Comparison of ENCODE assay signal across 8 cellular contexts in the genomic region with DNA sequence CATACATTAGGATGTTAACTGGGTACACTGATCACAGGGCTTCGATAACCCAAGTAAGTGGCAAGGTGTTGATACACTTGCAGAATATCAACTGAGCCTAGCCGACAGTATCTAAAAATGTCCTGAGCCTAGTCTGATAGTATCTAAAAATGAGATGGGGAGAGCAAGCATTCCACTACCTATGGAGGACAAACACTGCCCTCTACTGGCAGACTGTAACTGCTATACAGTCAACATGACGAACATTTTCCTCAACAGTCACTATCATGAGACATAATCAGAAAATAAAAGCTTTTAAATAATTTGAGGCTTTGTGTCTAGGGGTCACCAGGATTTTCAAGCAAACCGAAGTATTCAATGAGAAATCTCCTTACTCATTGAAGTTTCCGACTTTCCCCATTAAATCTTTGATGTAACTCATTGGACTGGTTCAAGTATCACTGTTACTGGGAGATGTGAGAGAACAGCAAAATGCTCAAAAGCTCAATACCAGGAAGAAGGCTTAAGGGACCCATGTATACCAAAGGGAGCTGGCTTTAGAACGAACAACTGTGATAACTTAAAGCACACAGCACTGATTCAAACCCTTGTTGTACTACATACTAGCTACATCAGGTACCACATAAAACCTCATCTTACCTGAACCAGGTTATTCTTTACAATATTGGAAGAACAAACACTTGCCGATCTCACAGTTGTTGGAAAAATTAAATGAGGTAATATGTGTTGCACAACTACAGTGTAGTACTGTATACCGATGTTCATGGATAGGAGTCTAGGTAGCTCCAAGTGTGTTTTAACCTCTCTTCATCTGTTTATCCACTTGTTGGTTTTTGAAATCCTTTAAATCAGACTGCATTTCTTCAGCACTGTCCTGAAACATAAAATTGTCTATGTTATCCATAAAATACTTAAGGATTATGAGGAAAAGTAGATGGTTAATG. TPM values are rescaled to one million over a fixed set of nuclear protein-coding genes. Genes with fewer than 3 reads are reported as not detected.
DNase-seq lines count a peak whose midpoint lies in the region; ATAC-seq and FAIRE-seq lines count a peak whose summit lies in the region.

No MANE protein-coding gene starts in this region.

- H3K27ac ChIP-seq in epithelial cell of prostate = no peak overlapping the region

- H3K4me3 Mint-ChIP-seq in activated CD4-positive, alpha-beta memory T cell treated with anti-CD3 and anti-CD28 coated beads, Interleukin-2, amount 10 ng/mL, durations not matched to agents 7 days and 5 days = no peak overlapping the region

- peak overlapping the region; percentile 1 for H3K27ac Mint-ChIP-seq in activated CD4-positive, alpha-beta memory T cell treated with anti-CD3 and anti-CD28 coated beads, Interleukin-2, amount 10 ng/mL, durations not matched to agents 7 days and 5 days

- peak; percentile 56 for DNase-seq in HK-2 (ENCODE audit: unreplicated experiment)
- DNase-seq in NCI-H748 treated with DMSO at 0.1 percent for 48 hours (lab: John Stamatoyannopoulos, UW) = peak; percentile 31
- peak; percentile 64 for DNase-seq in activated CD4-positive, alpha-beta memory T cell treated with anti-CD3 and anti-CD28 coated beads, Interleukin-2, amount 10 ng/mL, durations not matched to agents 7 days and 5 days
- DNase-seq in epithelial cell of prostate (ENCODE audit: low read depth, low spot score) = peak; percentile 16
- peak; percentile 85 for DNase-seq in myocyte (ENCODE audit: low read depth)
- DNase-seq in stimulated activated naive CD4-positive, alpha-beta T cell treated with Interleukin-2 at 50 U/mL for 16 hours (lab: John Stamatoyannopoulos, UW) = peak; percentile 35

- no peaks in the 10 kb centered on the region for H3K27me3 Mint-ChIP-seq in activated CD4-positive, alpha-beta memory T cell treated with anti-CD3 and anti-CD28 coated beads, Interleukin-2, amount 10 ng/mL, durations not matched to agents 7 days and 5 days

- no peak for ATAC-seq in GM19463 (IDR thresholded peaks at IDR 0.05; ENCODE audit: unreplicated experiment)

- peak; percentile 79 for FAIRE-seq in G401.6 (lab: Jason Lieb, UNC)

- peaks cover 15% of the 10 kb centered on the region for H3K4me1 Mint-ChIP-seq in activated CD4-positive, alpha-beta memory T cell treated with anti-CD3 and anti-CD28 coated beads, Interleukin-2, amount 10 ng/mL, durations not matched to agents 7 days and 5 days

- peaks cover 51% of the 10 kb centered on the region for H3K36me3 Mint-ChIP-seq in activated CD4-positive, alpha-beta memory T cell treated with anti-CD3 and anti-CD28 coated beads, Interleukin-2, amount 10 ng/mL, durations not matched to agents 7 days and 5 days (ENCODE audit: low read depth)

- POLR2A ChIA-PET in activated CD4-positive, alpha-beta memory T cell treated with anti-CD3 and anti-CD28 coated beads, Interleukin-2, amount 10 ng/mL, durations not matched to agents 7 days and 5 days (lab: Charles Lee) = interaction anchor here (1.2 to 3.1 kb wide), 10 partner anchors 9 to 71 kb away, joined by 3 to 13 read pairs (median 6); partner anchors contain the start of genes NUCKS1 and RAB29

- no peaks in the 10 kb centered on the region for H3K9me3 Mint-ChIP-seq in activated CD4-positive, alpha-beta memory T cell treated with anti-CD3 and anti-CD28 coated beads, Interleukin-2, amount 10 ng/mL, durations not matched to agents 7 days and 5 days

- CTCF ChIA-PET in activated CD4-positive, alpha-beta memory T cell treated with anti-CD3 and anti-CD28 coated beads, Interleukin-2, amount 10 ng/mL, durations not matched to agents 7 days and 5 days (lab: Charles Lee) = interaction anchor here (0.6 to 7.7 kb wide), 32 partner anchors 8 to 434 kb away, joined by 3 to 158 read pairs (median 4); partner anchors contain the start of gene SLC45A3

RNA-seq across cellular contexts. Expression of gene SLC45A3, which starts 31.1 kb away (rescaled TPM):
- total RNA-seq in activated CD4-positive, alpha-beta memory T cell treated with anti-CD3 and anti-CD28 coated beads, Interleukin-2, amount 10 ng/mL, durations not matched to agents 7 days and 5 days = under 1 TPM in 1 of 2 experiments, not detected in 1; 0.18 TPM
- 12.1 and 12.7 TPM in 2 replicates for total RNA-seq in myocyte
- polyA plus RNA-seq in myocyte (2012) = 2.4 TPM

RNA-seq across cellular contexts. Expression of gene NUCKS1, which starts 38.6 kb away (rescaled TPM):
- 100 to 1,000 TPM; 163 to 185 TPM for total RNA-seq in activated CD4-positive, alpha-beta memory T cell treated with anti-CD3 and anti-CD28 coated beads, Interleukin-2, amount 10 ng/mL, durations not matched to agents 7 days and 5 days
- total RNA-seq in myocyte = 151 and 153 TPM in 2 replicates
- polyA plus RNA-seq in myocyte (2012) = 66.1 TPM

Comparison
In these comparisons a context has a peak if more than half of its experiments do, and no peak if none do; other contexts are left out.
1. DNase-seq: peak in every context shown above with its lines; median percentile 85 in myocyte; 64 in activated CD4-positive, alpha-beta memory T cell treated with anti-CD3 and anti-CD28 coated beads, Interleukin-2, amount 10 ng/mL, durations not matched to agents 7 days and 5 days; 56 in HK-2; 35 in stimulated activated naive CD4-positive, alpha-beta T cell treated with Interleukin-2 at 50 U/mL for 16 hours; 31 in NCI-H748 treated with DMSO at 0.1 percent for 48 hours; 16 in epithelial cell of prostate.
2. RNA of gene SLC45A3, which starts 31.1 kb away (total RNA-seq): 12.1 to 12.7 TPM in myocyte; 0.18 TPM in activated CD4-positive, alpha-beta memory T cell treated with anti-CD3 and anti-CD28 coated beads, Interleukin-2, amount 10 ng/mL, durations not matched to agents 7 days and 5 days; every median in the first group is over 10 times any median in the second.